29 cellular contexts compared by ENCODE assay signal in genomic region chr1:189175889-189176288, GRCh38.
"Had no signal": no experiment of that assay in that cellular context is flagged by ENCODE, and none has a peak within 500 bp of the region (broad histone marks: within the 10 kb centered on the region; RNA-seq: fewer than 3 reads in every experiment).

No MANE protein-coding gene starts in this region.

- H3K27me3 ChIP-seq: neutrophil, right lobe of liver, sigmoid colon, spleen, suprapubic skin, testis, tibial artery, transverse colon, upper lobe of right lung, vagina had no signal

- H3K9ac ChIP-seq: parathyroid adenoma had no signal

- DNase-seq: naive thymus-derived CD8-positive, alpha-beta T cell; nephron progenitor cell; nucleus accumbens; posterior cingulate gyrus; psoas muscle; right cardiac atrium; right lobe of liver; sigmoid colon; small intestine; spleen; stimulated activated CD4-positive, alpha-beta T cell treated with anti-CD3 and anti-CD28 coated beads, Interleukin-12 subunit alpha, Interleukin-12 subunit beta, amount 100 ng/mL, for 4 hours; stimulated activated CD4-positive, alpha-beta T cell treated with anti-CD3 and anti-CD28 coated beads, Interleukin-1b, Interleukin-23, amount 100 ng/mL, for 48 hours; stimulated activated CD4-positive, alpha-beta T cell treated with anti-CD3 and anti-CD28 coated beads, Interleukin-4, amount 100 ng/mL, for 1 hour; stimulated activated CD4-positive, alpha-beta T cell treated with anti-CD3 and anti-CD28 coated beads, Interleukin-4, amount 100 ng/mL, for 4 hours; stimulated activated CD8-positive, alpha-beta memory T cell treated with anti-CD3 and anti-CD28 coated beads, Interleukin-4, amount 100 ng/mL, for 48 hours; stimulated activated naive CD4-positive, alpha-beta T cell; stimulated activated naive CD8-positive, alpha-beta T cell treated with anti-CD3 and anti-CD28 coated beads, Interleukin-15, amount 100 ng/mL, for 72 hours; stimulated activated naive CD8-positive, alpha-beta T cell treated with anti-CD3 and anti-CD28 coated beads, Interleukin-15, Interleukin-2, amounts not matched to agents 100 U/mL and 50 U/mL, for 24 hours; substantia nigra; testis; tibial artery; transverse colon; upper lobe of right lung had no signal

- H3K9me3 ChIP-seq: neutrophil, psoas muscle, right lobe of liver, sigmoid colon, testis, tibial artery, transverse colon, upper lobe of right lung, vagina had no signal

- H3K4me3 ChIP-seq: psoas muscle, right lobe of liver, sigmoid colon, spleen, suprapubic skin, testis, tibial artery, transverse colon, upper lobe of right lung, vagina had no signal

- ATAC-seq: naive thymus-derived CD8-positive, alpha-beta T cell; natural killer cell treated with Interleukin-12 subunit alpha and Interleukin-12 subunit beta and Interleukin-15 and Interleukin-18, amount 100 ng/mL, for 72 hours; psoas muscle; right cardiac atrium; right lobe of liver; stimulated activated memory B cell treated with anti-CD40 and anti-IgM and Interleukin-4, amounts not matched to agents 10 μg/mL and 1 μg/mL and 100 μg/mL, for 72 hours; stimulated activated naive CD8-positive, alpha-beta T cell treated with anti-CD3 and anti-CD28 coated beads, Interleukin-15, amount 100 ng/mL, for 72 hours; stimulated activated naive CD8-positive, alpha-beta T cell treated with anti-CD3 and anti-CD28 coated beads, Interleukin-15, Interleukin-2, amounts not matched to agents 100 U/mL and 50 U/mL, for 24 hours; upper lobe of right lung had no signal

- H3K4me1 ChIP-seq: parathyroid adenoma, psoas muscle, right lobe of liver, sigmoid colon, spleen, suprapubic skin, testis, tibial artery, transverse colon, upper lobe of right lung, vagina had no signal

- H3K36me3 ChIP-seq: neutrophil, right lobe of liver, sigmoid colon, spleen, suprapubic skin, tibial artery, transverse colon, upper lobe of right lung, vagina had no signal

- H3K79me2 ChIP-seq: parathyroid adenoma had no signal

- H2AFZ ChIP-seq: parathyroid adenoma had no signal

- H3K27ac ChIP-seq: neutrophil, parathyroid adenoma, psoas muscle, right lobe of liver, sigmoid colon, spleen, suprapubic skin, testis, tibial artery, transverse colon, upper lobe of right lung, vagina had no signal
